Comparison of ENCODE assay signal across 16 cellular contexts in the genomic region with DNA sequence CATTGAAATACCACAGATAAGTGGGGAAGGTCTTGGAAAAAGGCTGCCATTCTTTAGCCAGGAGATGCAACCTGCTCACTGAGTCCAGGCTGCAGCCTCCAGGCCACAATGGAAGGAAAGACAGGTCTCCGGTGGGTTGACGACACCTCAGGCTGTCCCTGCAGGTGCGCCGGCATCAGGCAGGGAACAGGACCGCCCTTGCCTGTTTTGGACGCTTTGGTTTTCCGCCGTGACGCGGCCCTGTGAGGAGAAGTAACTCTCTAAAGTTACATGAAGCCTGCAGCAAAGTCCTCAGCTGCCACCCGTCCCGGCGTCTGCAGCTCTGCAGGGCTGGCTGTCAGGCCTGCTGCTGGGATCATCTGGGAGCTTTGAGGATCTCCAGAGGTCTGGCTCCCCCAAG.
"Had no signal": no experiment of that assay in that cellular context is flagged by ENCODE, and none has a peak within 500 bp of the region (broad histone marks: within the 10 kb centered on the region; RNA-seq: fewer than 3 reads in every experiment).

No MANE protein-coding gene starts in this region.

- H3K36me3 Mint-ChIP-seq: activated CD4-positive, alpha-beta memory T cell treated with anti-CD3 and anti-CD28 coated beads for 36 hours; naive thymus-derived CD8-positive, alpha-beta T cell; stimulated activated naive B cell treated with anti-CD40 and anti-IgM and Interleukin-4, amounts not matched to agents 10 μg/mL and 1 μg/mL and 100 μg/mL, for 72 hours had no signal

- ATAC-seq: esophagus mucosa; gastrocnemius medialis; naive thymus-derived CD8-positive, alpha-beta T cell; stimulated activated naive B cell treated with anti-CD40 and anti-IgM and Interleukin-4, amounts not matched to agents 10 μg/mL and 1 μg/mL and 100 μg/mL, for 72 hours; T-helper 17 cell had no signal

- H3K27ac ChIP-seq: coronary artery, gastrocnemius medialis, parathyroid adenoma, tibial artery, uterus had no signal

- H3K9me3 Mint-ChIP-seq: activated CD4-positive, alpha-beta memory T cell treated with anti-CD3 and anti-CD28 coated beads for 36 hours; activated naive CD4-positive, alpha-beta T cell treated with anti-CD3 and anti-CD28 coated beads for 36 hours; brain; central memory CD8-positive, alpha-beta T cell; naive thymus-derived CD8-positive, alpha-beta T cell; stimulated activated naive B cell treated with anti-CD40 and anti-IgM and Interleukin-4, amounts not matched to agents 10 μg/mL and 1 μg/mL and 100 μg/mL, for 72 hours had no signal

- H3K9me3 ChIP-seq: gastrocnemius medialis, tibial artery, uterus had no signal

- H3K79me2 ChIP-seq: parathyroid adenoma had no signal

- DNase-seq: activated CD4-positive, alpha-beta memory T cell treated with anti-CD3 and anti-CD28 coated beads for 36 hours; activated naive CD4-positive, alpha-beta T cell treated with anti-CD3 and anti-CD28 coated beads for 36 hours; activated T-cell treated with anti-CD3 and anti-CD28 coated beads, Interleukin-2, amount 50 U/mL, for 1 hour; anterior cingulate cortex; gastrocnemius medialis; mesendoderm; naive thymus-derived CD8-positive, alpha-beta T cell; stimulated activated naive B cell treated with anti-CD40 and anti-IgM and Interleukin-4, amounts not matched to agents 10 μg/mL and 1 μg/mL and 100 μg/mL, for 72 hours; T-helper 17 cell; tibial artery; uterus had no signal

- H3K27ac Mint-ChIP-seq: activated CD4-positive, alpha-beta memory T cell treated with anti-CD3 and anti-CD28 coated beads for 36 hours; activated naive CD4-positive, alpha-beta T cell treated with anti-CD3 and anti-CD28 coated beads for 36 hours; brain; naive thymus-derived CD8-positive, alpha-beta T cell; stimulated activated naive B cell treated with anti-CD40 and anti-IgM and Interleukin-4, amounts not matched to agents 10 μg/mL and 1 μg/mL and 100 μg/mL, for 72 hours; T-helper 17 cell had no signal

- H3K4me3 ChIP-seq: coronary artery, gastrocnemius medialis, tibial artery, uterus had no signal

- H2AFZ ChIP-seq: parathyroid adenoma had no signal

- H3K36me3 ChIP-seq: gastrocnemius medialis, tibial artery, uterus had no signal

- H3K4me1 Mint-ChIP-seq: central memory CD8-positive, alpha-beta T cell; naive thymus-derived CD8-positive, alpha-beta T cell; stimulated activated naive B cell treated with anti-CD40 and anti-IgM and Interleukin-4, amounts not matched to agents 10 μg/mL and 1 μg/mL and 100 μg/mL, for 72 hours; T-helper 17 cell had no signal

- H3K27me3 Mint-ChIP-seq: central memory CD8-positive, alpha-beta T cell; naive thymus-derived CD8-positive, alpha-beta T cell had no signal

- H3K4me1 ChIP-seq: gastrocnemius medialis, parathyroid adenoma, tibial artery, uterus had no signal

- H3K9ac ChIP-seq: parathyroid adenoma had no signal

- H3K4me3 Mint-ChIP-seq: activated CD4-positive, alpha-beta memory T cell treated with anti-CD3 and anti-CD28 coated beads for 36 hours; activated naive CD4-positive, alpha-beta T cell treated with anti-CD3 and anti-CD28 coated beads for 36 hours; brain; central memory CD8-positive, alpha-beta T cell; naive thymus-derived CD8-positive, alpha-beta T cell; stimulated activated naive B cell treated with anti-CD40 and anti-IgM and Interleukin-4, amounts not matched to agents 10 μg/mL and 1 μg/mL and 100 μg/mL, for 72 hours; T-helper 17 cell had no signal

- H3K27me3 ChIP-seq: gastrocnemius medialis, uterus had no signal
